In the genomic region with DNA sequence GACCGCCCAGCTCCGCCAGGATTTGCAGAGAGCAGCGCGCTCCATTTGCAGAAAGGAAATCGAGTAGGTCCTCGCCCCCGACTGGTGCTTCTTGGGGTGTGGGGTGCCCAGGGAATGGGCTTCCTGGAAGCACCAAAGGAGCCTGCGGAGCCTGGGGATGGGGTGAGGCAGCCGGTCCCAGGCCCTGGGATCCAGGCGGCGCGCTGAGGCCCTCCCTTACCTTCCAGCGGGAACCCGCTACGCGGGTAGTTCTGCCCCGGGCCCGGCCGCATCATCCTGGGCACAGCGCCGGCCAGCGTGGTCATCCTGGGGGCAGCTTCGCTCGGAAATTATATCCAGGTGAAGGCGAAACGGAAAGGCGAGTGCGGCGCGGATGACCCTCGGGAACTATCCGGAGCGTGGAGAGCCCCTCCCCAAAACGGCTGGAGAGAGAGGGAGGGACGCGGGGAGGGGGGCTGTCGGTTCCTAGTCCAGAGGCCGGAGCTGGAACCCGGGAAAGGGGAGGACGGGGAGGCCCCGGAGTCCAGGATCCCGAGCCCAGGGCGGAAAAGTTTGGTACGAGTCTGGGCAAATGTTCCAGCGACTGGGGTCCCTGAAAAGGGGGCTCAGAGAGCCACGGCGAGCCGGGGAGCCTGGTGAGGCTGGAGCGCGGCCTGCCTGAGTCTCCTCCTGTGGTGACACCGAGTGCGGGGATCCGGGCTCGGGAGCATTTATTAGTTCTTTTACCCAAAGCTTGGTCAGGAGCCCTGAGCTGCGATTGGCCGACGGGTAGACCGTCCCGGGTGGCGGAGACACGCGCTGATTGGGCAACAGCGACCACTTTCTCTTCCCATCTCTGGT, we compare ENCODE assay signal across 9 cellular contexts. TPM values are rescaled to one million over a fixed set of nuclear protein-coding genes. Genes with fewer than 3 reads are reported as not detected.
DNase-seq lines count a peak whose midpoint lies in the region; ATAC-seq, FAIRE-seq and TF ChIP-seq lines count a peak whose summit lies in the region.
"Had no signal": no experiment of that assay in that cellular context is flagged by ENCODE, and none has a peak within 500 bp of the region (broad histone marks: within the 10 kb centered on the region; RNA-seq: fewer than 3 reads in every experiment).

A gene (minus strand): TSS at position 688 of the 840 bp plus-strand sequence. CDS start 383 bp downstream, at position 305.

- peak; percentile 43 for DNase-seq in DMS153 treated with DMSO at 0.1 percent for 48 hours (lab: John Stamatoyannopoulos, UW; ENCODE audit: unreplicated experiment)
- DNase-seq in IMR-90 = no peak
- peak; percentile 83 for DNase-seq in epidermal melanocyte (ENCODE audit: insufficient read length, low spot score)
- DNase-seq in neural progenitor cell (ENCODE audit: low spot score) = peak; percentile 74
- no peak for DNase-seq in NCI-H2171 treated with DMSO at 0.1 percent for 48 hours (lab: John Stamatoyannopoulos, UW)
- DNase-seq in activated T-cell treated with anti-CD3 and anti-CD28 coated beads, Interleukin-2, amount 50 U/mL, for 48 hours = no peak
- DNase-seq in superior temporal gyrus (ENCODE audit: extremely low spot score) = no peak
- no peak for DNase-seq in HTR-8/SVneo (ENCODE audit: insufficient read length, low spot score)
- DNase-seq: NCI-H226 had no signal

- peak within 1 kb of the TSS; percentile 12 for H2AFZ ChIP-seq in IMR-90 (replicated peaks; ENCODE audit: low read length, poor library complexity)
- peak within 1 kb of the TSS; percentile 7 for H2AFZ ChIP-seq in neural progenitor cell (replicated peaks)

- H2AK9ac ChIP-seq in IMR-90 (replicated peaks; ENCODE audit: low read depth, low read length, poor library complexity) = no peak within 1 kb of the TSS

- no peak within 1 kb of the TSS for H2BK5ac ChIP-seq in IMR-90 (ENCODE audit: low read depth, low read length, poor library complexity, severe bottlenecking)

- H3K4ac ChIP-seq in IMR-90 (ENCODE audit: low read depth, low read length) = no peak within 1 kb of the TSS

- no peak within 1 kb of the TSS for H4K5ac ChIP-seq in IMR-90 (ENCODE audit: low read depth, low read length)

- intact Hi-C loops in IMR-90 (cut with micrococcal nuclease) = no loop called here

- H3K4me1 ChIP-seq in IMR-90 (ENCODE audit: control insufficient read depth, insufficient read depth, low read length) = no peaks in the 10 kb centered on the region; the same call in 1 of the 2 replicates
- peaks cover 60% of the 10 kb centered on the region for H3K4me1 ChIP-seq in neural progenitor cell

- H2BK20ac ChIP-seq in IMR-90 (ENCODE audit: low read depth, low read length) = no peak within 1 kb of the TSS

- no peaks in the 10 kb centered on the region for H3K79me1 ChIP-seq in IMR-90 (ENCODE audit: low read depth in 1 of 2, low read length in 2 of 2)

- no peaks in the 10 kb centered on the region for H3K79me2 ChIP-seq in neural progenitor cell (ENCODE audit: low read depth)

- peaks cover 41% of the 10 kb centered on the region for H3K36me3 Mint-ChIP-seq in neural progenitor cell

- H2AK5ac ChIP-seq in IMR-90 (ENCODE audit: low read depth, low read length) = no peak within 1 kb of the TSS

- peaks cover 52% of the 10 kb centered on the region for H3F3A ChIP-seq in neural progenitor cell (ENCODE audit: low read depth)

- no peak for TF ChIP-seq POLR2A in IMR-90 (IDR thresholded peaks at IDR 0.05; ENCODE audit: low read depth, low read length)

- H3K36me3 ChIP-seq in IMR-90 (ENCODE audit: control insufficient read depth, insufficient read depth, low read length) = no peaks in the 10 kb centered on the region
- no peaks in the 10 kb centered on the region for H3K36me3 ChIP-seq in neural progenitor cell

- no peak within 1 kb of the TSS for H3K4me2 ChIP-seq in IMR-90 (ENCODE audit: low read depth, low read length)
- H3K4me2 ChIP-seq in neural progenitor cell = peak within 1 kb of the TSS; percentile 68

- ATAC-seq in IMR-90 (ENCODE audit: low read depth) = no peak

- no peak within 1 kb of the TSS for H2BK15ac ChIP-seq in IMR-90 (ENCODE audit: low read depth, low read length)

- H3K27ac ChIP-seq in IMR-90 (ENCODE audit: insufficient read depth, low read length) (no peak within 1 kb of the TSS), neural progenitor cell (no peak within 1 kb of the TSS)

- H3K4me1 Mint-ChIP-seq in neural progenitor cell = peaks cover 76% of the 10 kb centered on the region

- BruUV-seq in IMR-90 (replicated peaks; lab: Mats Ljungman, UMichigan) = no TSS peak

- H3K56ac ChIP-seq in IMR-90 (ENCODE audit: extremely low read depth, insufficient read depth, low read length) = no peak within 1 kb of the TSS

- no peak within 1 kb of the TSS for H3K4me3 ChIP-seq in IMR-90 (ENCODE audit: insufficient read depth, low read depth, low read length)
- peak within 1 kb of the TSS; percentile 36 for H3K4me3 ChIP-seq in neural progenitor cell

- TF ChIP-seq RAD21 in IMR-90 (IDR thresholded peaks at IDR 0.05; ENCODE audit: low read length) = no peak

- H3K9ac ChIP-seq in IMR-90 (ENCODE audit: low read depth, low read length) = no peak within 1 kb of the TSS
- no peak within 1 kb of the TSS for H3K9ac ChIP-seq in neural progenitor cell

- no peak within 1 kb of the TSS for H3K23ac ChIP-seq in IMR-90 (ENCODE audit: low read depth, low read length)

- in situ Hi-C loops in IMR-90 (cut with MboI; ENCODE audit: low sequenced_read_pairs) = no loop called here

- CTCF ChIA-PET in IMR-90 (lab: Yijun Ruan, JAX) = no interaction called here

- H3K9me3 Mint-ChIP-seq in neural progenitor cell = peaks cover 6% of the 10 kb centered on the region

- 2% methylated on average over 15 of the region's 63 CpGs; no CpG with 5 or more reads in 1 of the 2 experiments for WGBS in IMR-90 (ENCODE audit: extremely low coverage in 2 of 2, insufficient read length in 1 of 2), 2 experiments

- TF ChIP-seq CTCF in IMR-90 (conservative IDR thresholded peaks at IDR 0.05; ENCODE audit: low read depth, low read length) (no peak), neural progenitor cell (IDR thresholded peaks at IDR 0.05) (no peak)

- no peaks in the 10 kb centered on the region for H4K20me1 ChIP-seq in IMR-90 (ENCODE audit: insufficient read depth, low read length)
- peaks cover 88% of the 10 kb centered on the region for H4K20me1 ChIP-seq in neural progenitor cell (ENCODE audit: low read depth)

- H3K18ac ChIP-seq in IMR-90 (ENCODE audit: low read depth, low read length) = no peak within 1 kb of the TSS

- no peaks in the 10 kb centered on the region for H3K9me1 ChIP-seq in IMR-90 (ENCODE audit: insufficient read depth, low read length)

- peak within 1 kb of the TSS; percentile 98 for H3K4me3 Mint-ChIP-seq in neural progenitor cell

- POLR2A ChIA-PET in IMR-90 (lab: Charles Lee; ENCODE audit: unreplicated experiment) = no interaction called here

- peaks cover 98% of the 10 kb centered on the region for H3K27me3 ChIP-seq in IMR-90 (ENCODE audit: control insufficient read depth, insufficient read depth, low read length)
- H3K27me3 ChIP-seq in neural progenitor cell = peaks cover 100% of the 10 kb centered on the region

- dilution Hi-C loops in IMR-90 (cut with HindIII; ENCODE audit: low sequenced_read_pairs, unreplicated experiment) = no loop called here

- peaks cover 21% of the 10 kb centered on the region for H3K9me3 ChIP-seq in IMR-90 (ENCODE audit: control insufficient read depth, insufficient read depth, low read length)
- no peaks in the 10 kb centered on the region for H3K9me3 ChIP-seq in neural progenitor cell (ENCODE audit: low read depth)

- no peak for FAIRE-seq in HTR-8/SVneo (lab: Jason Lieb, UNC)

- H2BK120ac ChIP-seq in IMR-90 (ENCODE audit: low read depth, low read length) = no peak within 1 kb of the TSS

- H4K8ac ChIP-seq in IMR-90 (ENCODE audit: low read depth in 2 of 2, low read length in 2 of 2) = no peak within 1 kb of the TSS

- H3K14ac ChIP-seq in IMR-90 (replicated peaks; ENCODE audit: low read depth, low read length) = no peak within 1 kb of the TSS

- H4K91ac ChIP-seq in IMR-90 (ENCODE audit: insufficient read depth, low read depth, low read length) = no peak within 1 kb of the TSS

- H3K27me3 Mint-ChIP-seq in neural progenitor cell (ENCODE audit: insufficient read depth, low read depth) = peaks cover 75% of the 10 kb centered on the region

- peak within 1 kb of the TSS; percentile 97 for H3K27ac Mint-ChIP-seq in neural progenitor cell

TF ChIP-seq in IMR-90, 13 proteins besides CTCF, POLR2A, EP300 and RAD21:
- TF ChIP-seq MAFK (IDR thresholded peaks at IDR 0.05; ENCODE audit: low read depth, low read length) (no peak), CEBPB (IDR thresholded peaks at IDR 0.05; ENCODE audit: low read depth, low read length) (no peak), SMC3 (IDR thresholded peaks at IDR 0.05; ENCODE audit: low read depth, low read length) (no peak)

RNA-seq across cellular contexts. Expression of the gene that starts here (rescaled TPM):
- not detected in 2 replicates for total RNA-seq in IMR-90 (2012; rRNA removed)
- not detected in 2 replicates for polyA plus RNA-seq in IMR-90 (2012; rRNA removed)
- polyA plus RNA-seq in IMR-90 (2012; cell fraction: cytosol; rRNA removed) = not detected in 2 replicates
- polyA plus RNA-seq in IMR-90 (2012; cell fraction: nucleus; rRNA removed; ENCODE audit: low replicate concordance) = not detected in 2 replicates
- 4.6 and 4.9 TPM in 2 replicates for total RNA-seq in neural progenitor cell (ENCODE audit: low replicate concordance)

Comparison
In these comparisons a context has a peak if more than half of its experiments do, and no peak if none do; other contexts are left out.
1. DNase-seq: peak in DMS153 treated with DMSO at 0.1 percent for 48 hours (single experiment), epidermal melanocyte (single experiment) and neural progenitor cell (single experiment); none in IMR-90 (single experiment), NCI-H2171 treated with DMSO at 0.1 percent for 48 hours (single experiment), activated T-cell treated with anti-CD3 and anti-CD28 coated beads, Interleukin-2, amount 50 U/mL, for 48 hours (0 of 2), superior temporal gyrus (single experiment) and HTR-8/SVneo (single experiment).